ENCODE assay signal across 12 cellular contexts in genomic region chr1:154321609-154321934, GRCh38. TPM values are rescaled to one million over a fixed set of nuclear protein-coding genes. Genes with fewer than 3 reads are reported as not detected.
DNase-seq lines count a peak whose midpoint lies in the region; ATAC-seq and TF ChIP-seq lines count a peak whose summit lies in the region.
"Not testable (repeated sequence)": the region's sequence is repeated elsewhere in the genome, so short reads cannot be mapped to it uniquely, and the experiment has no call there.
"Had no signal": no experiment of that assay in that cellular context is flagged by ENCODE, and none has a peak within 500 bp of the region (broad histone marks: within the 10 kb centered on the region; RNA-seq: fewer than 3 reads in every experiment).

No MANE protein-coding gene starts in this region.

- H3K27ac Mint-ChIP-seq in Caco-2 (ENCODE audit: unreplicated experiment) (peak overlapping the region; percentile 61), type B pancreatic cell (peak overlapping the region; percentile 18)
- peak overlapping the region; percentile 49 for H3K27ac Mint-ChIP-seq in activated T-helper 17 cell treated with anti-CD3 and anti-CD28 coated beads, Interleukin-2, amount 50 U/mL, for 72 hours

- not testable (repeated sequence) for H3K27me3 Mint-ChIP-seq in Caco-2 (ENCODE audit: insufficient read depth, unreplicated experiment); activated T-helper 17 cell treated with anti-CD3 and anti-CD28 coated beads, Interleukin-2, amount 50 U/mL, for 72 hours
- H3K27me3 Mint-ChIP-seq in type B pancreatic cell: peaks cover 41% of the 10 kb centered on the region

- not testable (repeated sequence) for H3K36me3 ChIP-seq in Caco-2 (ENCODE audit: control insufficient read depth, insufficient read depth, low read length); hepatocyte (replicated peaks; ENCODE audit: insufficient read depth, low read depth)

- BruUV-seq in Caco-2 (replicated peaks; lab: Mats Ljungman, UMichigan): not testable (repeated sequence)

- peaks cover 14% of the 10 kb centered on the region for H3K4me1 ChIP-seq in Caco-2
- H3K4me1 ChIP-seq in foreskin keratinocyte: peaks cover 11% of the 10 kb centered on the region
- not testable (repeated sequence) for H3K4me1 ChIP-seq in hepatocyte (ENCODE audit: insufficient read depth)

- not testable (repeated sequence) for H3K36me3 Mint-ChIP-seq in Caco-2 (ENCODE audit: insufficient read depth, unreplicated experiment); activated T-helper 17 cell treated with anti-CD3 and anti-CD28 coated beads, Interleukin-2, amount 50 U/mL, for 72 hours (ENCODE audit: low read depth); type B pancreatic cell

- H3K79me2 ChIP-seq in hepatocyte: not testable (repeated sequence)

- not testable (repeated sequence) for H3K4me3 ChIP-seq in Caco-2 (ENCODE audit: low read depth, low read length); hepatocyte

- not testable (repeated sequence) for H4K20me1 ChIP-seq in hepatocyte (ENCODE audit: insufficient read depth, poor library complexity, severe bottlenecking)

- DNase-seq in Caco-2; foreskin keratinocyte; hepatocyte (ENCODE audit: low spot score); type B pancreatic cell (ENCODE audit: extremely low spot score, unreplicated experiment): not testable (repeated sequence)

- CTCF ChIA-PET in Caco-2 (lab: Charles Lee): interaction anchor here (1.9 kb wide), 1 partner anchor 13 kb away, joined by 40 read pairs; no protein-coding TSS in a partner anchor

- POLR2A ChIA-PET in Caco-2 (lab: Charles Lee): not testable (repeated sequence)

- ATAC-seq in activated T-helper 17 cell treated with anti-CD3 and anti-CD28 coated beads, Interleukin-2, amount 50 U/mL, for 72 hours (replicated peaks); foreskin keratinocyte: not testable (repeated sequence)

- H3K4me3 Mint-ChIP-seq in Caco-2 (ENCODE audit: unreplicated experiment): peak overlapping the region; percentile 2
- H3K4me3 Mint-ChIP-seq in activated T-helper 17 cell treated with anti-CD3 and anti-CD28 coated beads, Interleukin-2, amount 50 U/mL, for 72 hours; type B pancreatic cell: not testable (repeated sequence)

- not testable (repeated sequence) for H2AFZ ChIP-seq in hepatocyte

- not testable (repeated sequence) for H3K9me3 Mint-ChIP-seq in Caco-2 (ENCODE audit: unreplicated experiment); activated T-helper 17 cell treated with anti-CD3 and anti-CD28 coated beads, Interleukin-2, amount 50 U/mL, for 72 hours; type B pancreatic cell

- not testable (repeated sequence) for H3K4me2 ChIP-seq in hepatocyte

- not testable (repeated sequence) for TF ChIP-seq CTCF in Caco-2 (IDR thresholded peaks at IDR 0.05; ENCODE audit: insufficient read depth in 1 of 2, low read depth in 1 of 2, low read length in 1 of 2, severe bottlenecking in 1 of 2, unreplicated experiment in 1 of 2); foreskin keratinocyte (conservative IDR thresholded peaks at IDR 0.05); hepatocyte (IDR thresholded peaks at IDR 0.05; ENCODE audit: poor library complexity); type B pancreatic cell (conservative IDR thresholded peaks at IDR 0.05)

- H3K9me2 ChIP-seq in hepatocyte (replicated peaks; ENCODE audit: insufficient read depth): not testable (repeated sequence)

- H3K9me3 ChIP-seq in Caco-2; hepatocyte (ENCODE audit: low read depth): not testable (repeated sequence)

- H3K27ac ChIP-seq in foreskin keratinocyte (peak overlapping the region; percentile 35), hepatocyte (peak overlapping the region; percentile 77)

- H3K27me3 ChIP-seq in Caco-2 (replicated peaks; ENCODE audit: control insufficient read depth, insufficient read depth, low read length); foreskin keratinocyte; hepatocyte: not testable (repeated sequence)

- intact Hi-C loops in Caco-2 (cut with micrococcal nuclease; ENCODE audit: unreplicated experiment): loop anchor here (2.0 kb wide), 1 partner anchor 13 kb away; no protein-coding TSS in a partner anchor

- peaks cover 23% of the 10 kb centered on the region for H3K4me1 Mint-ChIP-seq in Caco-2 (ENCODE audit: low read depth, unreplicated experiment)
- not testable (repeated sequence) for H3K4me1 Mint-ChIP-seq in activated T-helper 17 cell treated with anti-CD3 and anti-CD28 coated beads, Interleukin-2, amount 50 U/mL, for 72 hours
- H3K4me1 Mint-ChIP-seq in type B pancreatic cell (ENCODE audit: unreplicated experiment): peaks cover 13% of the 10 kb centered on the region

RNA-seq across cellular contexts. Expression of gene AQP10, which starts 0.7 kb away (rescaled TPM):
- total RNA-seq in Caco-2 (2022) (0.50 and 1.3 TPM in 2 replicates), foreskin keratinocyte (0.17 and 0.18 TPM in 2 replicates), hepatocyte (0.96 and 2.0 TPM in 2 replicates), type B pancreatic cell (ENCODE audit: low replicate concordance) (0.12 and 0.27 TPM in 2 replicates)
- total RNA-seq in activated T-helper 17 cell treated with anti-CD3 and anti-CD28 coated beads, Interleukin-2, amount 50 U/mL, for 72 hours: not detected
- polyA plus RNA-seq in foreskin keratinocyte (0.16 and 0.17 TPM in 2 replicates), hepatocyte (3.0 and 3.6 TPM in 2 replicates)
- total RNA-seq: A673; CD4-positive, alpha-beta T cell; CD8-positive, alpha-beta T cell; Daoy; GM12878 had no signal
- polyA plus RNA-seq: AG04450, BJ, GM12878 had no signal

RNA-seq across cellular contexts. Expression of gene ATP8B2, which starts 3.8 kb away (rescaled TPM):
- total RNA-seq in Caco-2 (2022): 10.5 and 10.6 TPM in 2 replicates
- total RNA-seq in activated T-helper 17 cell treated with anti-CD3 and anti-CD28 coated beads, Interleukin-2, amount 50 U/mL, for 72 hours: 10 to 100 TPM; 64.3 to 69.0 TPM
- total RNA-seq in foreskin keratinocyte: 21.2 and 23.1 TPM in 2 replicates
- 9.0 and 10.0 TPM in 2 replicates for polyA plus RNA-seq in foreskin keratinocyte
- 30.1 and 42.0 TPM in 2 replicates for total RNA-seq in hepatocyte
- polyA plus RNA-seq in hepatocyte: 8.7 and 11.7 TPM in 2 replicates
- total RNA-seq in type B pancreatic cell (ENCODE audit: low replicate concordance): 11.5 and 39.5 TPM in 2 replicates

RNA-seq across cellular contexts. Expression of gene HAX1, which starts 49.1 kb away (rescaled TPM):
- total RNA-seq in Caco-2 (2022) (135 and 138 TPM in 2 replicates), foreskin keratinocyte (132 and 142 TPM in 2 replicates), hepatocyte (80.0 and 86.9 TPM in 2 replicates), type B pancreatic cell (ENCODE audit: low replicate concordance) (62.2 and 70.0 TPM in 2 replicates)
- 100 to 1,000 TPM; 127 to 132 TPM for total RNA-seq in activated T-helper 17 cell treated with anti-CD3 and anti-CD28 coated beads, Interleukin-2, amount 50 U/mL, for 72 hours
- polyA plus RNA-seq in foreskin keratinocyte (154 and 171 TPM in 2 replicates), hepatocyte (95.1 and 104 TPM in 2 replicates)
